In genomic region chr4:140805293-140805692, GRCh38 we compare ENCODE assay signal across 23 cellular contexts.
"Had no signal": no experiment of that assay in that cellular context is flagged by ENCODE, and none has a peak within 500 bp of the region (broad histone marks: within the 10 kb centered on the region; RNA-seq: fewer than 3 reads in every experiment).

No MANE protein-coding gene starts in this region.

- H3K27me3 ChIP-seq: esophagus squamous epithelium, gastroesophageal sphincter, spleen had no signal

- DNase-seq: effector memory CD8-positive, alpha-beta T cell; esophagus squamous epithelium; foreskin fibroblast; kidney; left cardiac atrium; left ventricle myocardium inferior; lower lobe of right lung; mesenchymal stem cell; midbrain; naive thymus-derived CD4-positive, alpha-beta T cell; nephron progenitor cell; psoas muscle; retina; spleen; stimulated activated CD4-positive, alpha-beta T cell treated with anti-CD3 and anti-CD28 coated beads, Interleukin-15, amount 100 ng/mL, for 24 hours; stimulated activated CD4-positive, alpha-beta T cell treated with anti-CD3 and anti-CD28 coated beads, Interleukin-1b, Interleukin-23, amount 100 ng/mL, for 48 hours; stimulated activated CD4-positive, alpha-beta T cell treated with anti-CD3 and anti-CD28 coated beads, Interleukin-4, amount 100 ng/mL, for 4 hours; stimulated activated naive CD4-positive, alpha-beta T cell treated with Interleukin-2 at 50 U/mL for 16 hours; trophoblast cell had no signal

- FAIRE-seq: kidney had no signal

- ATAC-seq: effector memory CD8-positive, alpha-beta T cell; gastroesophageal sphincter; left cardiac atrium; naive thymus-derived CD4-positive, alpha-beta T cell; psoas muscle; sciatic nerve had no signal

- H3K9me3 ChIP-seq: esophagus squamous epithelium, gastroesophageal sphincter, left ventricle myocardium inferior, lower lobe of right lung, neutrophil, psoas muscle, spleen had no signal

- H3K4me3 Mint-ChIP-seq: effector memory CD8-positive, alpha-beta T cell; naive thymus-derived CD4-positive, alpha-beta T cell; nephron progenitor cell had no signal

- H3K4me1 Mint-ChIP-seq: nephron progenitor cell had no signal

- H3K27ac ChIP-seq: epithelial cell of prostate, esophagus squamous epithelium, gastroesophageal sphincter, left ventricle myocardium inferior, lower lobe of right lung, neutrophil, psoas muscle had no signal

- H3K4me1 ChIP-seq: psoas muscle had no signal

- H3K9me3 Mint-ChIP-seq: nephron progenitor cell had no signal

- H3K36me3 ChIP-seq: esophagus squamous epithelium, gastroesophageal sphincter, left ventricle myocardium inferior, lower lobe of right lung, neutrophil, spleen had no signal

- H3K4me3 ChIP-seq: esophagus squamous epithelium, gastroesophageal sphincter, left ventricle myocardium inferior, lower lobe of right lung, psoas muscle, spleen had no signal

- H3K27ac Mint-ChIP-seq: effector memory CD8-positive, alpha-beta T cell; naive thymus-derived CD4-positive, alpha-beta T cell; nephron progenitor cell had no signal
